Comparison of ENCODE assay signal across 20 cellular contexts in the genomic region with DNA sequence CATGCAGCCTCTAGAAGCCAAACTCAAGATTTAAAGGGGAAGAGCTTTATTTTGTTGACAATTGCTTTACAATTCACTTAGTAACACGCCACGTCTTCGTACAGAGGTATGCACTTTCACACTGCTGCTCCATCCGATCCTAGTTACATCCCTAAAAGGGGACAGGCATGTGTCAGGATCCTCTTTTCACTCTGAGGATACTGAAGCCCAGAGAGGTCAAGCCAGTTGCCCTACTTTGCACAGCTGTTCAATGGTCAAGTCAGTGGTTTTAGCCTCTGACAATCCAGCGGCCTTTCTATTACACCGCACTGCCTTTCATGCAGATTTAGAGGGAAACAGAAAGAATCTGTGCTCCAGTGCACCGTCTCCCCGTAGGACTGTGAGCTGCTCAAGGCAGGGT. TPM values are rescaled to one million over a fixed set of nuclear protein-coding genes. Genes with fewer than 3 reads are reported as not detected.
DNase-seq lines count a peak whose midpoint lies in the region; ATAC-seq, FAIRE-seq and TF ChIP-seq lines count a peak whose summit lies in the region.
"Had no signal": no experiment of that assay in that cellular context is flagged by ENCODE, and none has a peak within 500 bp of the region (broad histone marks: within the 10 kb centered on the region; RNA-seq: fewer than 3 reads in every experiment).

No MANE protein-coding gene starts in this region.

- H3K9ac ChIP-seq in BLaER1 (no peak overlapping the region), Karpas-422 (ENCODE audit: low read length) (no peak overlapping the region), H1 (replicated peaks in 1 of 4; ENCODE audit: extremely low read depth in 1 of 4, low read depth in 3 of 4, low read length in 3 of 4) (no peak overlapping the region)

- H3K36me3 ChIP-seq in BLaER1 (no peaks in the 10 kb centered on the region), Karpas-422 (ENCODE audit: insufficient read depth, low read length) (no peaks in the 10 kb centered on the region), H1 (ENCODE audit: control insufficient read depth in 2 of 4, insufficient read depth in 4 of 4, low read length in 3 of 4) (no peaks in the 10 kb centered on the region)

- no peak overlapping the region for H4K91ac ChIP-seq in H1 (replicated peaks; ENCODE audit: insufficient read length, low read length)

- TF ChIP-seq CTCF in H1 (IDR thresholded peaks at IDR 0.05; ENCODE audit: control extremely low read depth in 1 of 3, insufficient read depth in 1 of 3, low read depth in 1 of 3, low read length in 3 of 3) (no peak), osteocyte (IDR thresholded peaks at IDR 0.05) (no peak)

- H3K4ac ChIP-seq in H1 (replicated peaks; ENCODE audit: insufficient read length, low read depth, low read length): no peak overlapping the region

- no peaks in the 10 kb centered on the region for H3K9me2 ChIP-seq in Karpas-422 (replicated peaks; ENCODE audit: insufficient read depth, low read length)

- H3K27ac Mint-ChIP-seq in osteocyte (ENCODE audit: unreplicated experiment): no peak overlapping the region
- no peak overlapping the region for H3K27ac Mint-ChIP-seq in activated CD8-positive, alpha-beta T cell treated with anti-CD3 and anti-CD28 coated beads, Interleukin-2, amount 10 ng/mL, durations not matched to agents 7 days and 5 days
- no peak overlapping the region for H3K27ac Mint-ChIP-seq in activated CD4-positive, alpha-beta memory T cell treated with anti-CD3 and anti-CD28 coated beads, Interleukin-2, amount 10 ng/mL, durations not matched to agents 7 days and 5 days
- H3K27ac Mint-ChIP-seq: HFFc6 had no signal

- H3K4me2 ChIP-seq in BLaER1 (peak overlapping the region; percentile 50), Karpas-422 (ENCODE audit: low read depth, low read length, poor library complexity, severe bottlenecking) (peak overlapping the region; percentile 14), H1 (ENCODE audit: insufficient read depth in 1 of 2, low read depth in 2 of 2, low read length in 2 of 2) (0 out of 4 replicates have a peak overlapping the region, but pooled peaks have one; percentile 4 to 25)
- H3K4me2 ChIP-seq: A549 had no signal

- H3K18ac ChIP-seq in H1 (ENCODE audit: extremely low read depth, low read length): no peak overlapping the region

- ATAC-seq in activated CD8-positive, alpha-beta T cell treated with anti-CD3 and anti-CD28 coated beads, Interleukin-2, amount 10 ng/mL, durations not matched to agents 7 days and 5 days: no peak
- ATAC-seq: GM12878, Right ventricle myocardium inferior had no signal

- H3K4me1 ChIP-seq in BLaER1: peaks cover 44% of the 10 kb centered on the region
- peaks cover 12% of the 10 kb centered on the region for H3K4me1 ChIP-seq in Karpas-422 (ENCODE audit: low read length)
- H3K4me1 ChIP-seq in H1 (replicated peaks in 1 of 4; ENCODE audit: control insufficient read depth in 3 of 4, insufficient read depth in 4 of 4, low read length in 3 of 4): peaks cover 9 to 18% (median 16%) of the 10 kb centered on the region in 4 experiments
- H3K4me1 ChIP-seq: A549 had no signal

- no peak overlapping the region for H2BK5ac ChIP-seq in H1 (ENCODE audit: low read depth, low read length)

- no peak for TF ChIP-seq POLR2A in H1 (IDR thresholded peaks at IDR 0.05; ENCODE audit: control extremely low read depth in 1 of 2, low read depth in 2 of 2, low read length in 2 of 2)

- H3K27ac ChIP-seq in BLaER1 (no peak overlapping the region), Karpas-422 (ENCODE audit: low read length) (no peak overlapping the region), H1 (ENCODE audit: low read depth, low read length) (no peak overlapping the region)
- H3K27ac ChIP-seq: A549, C4-2B had no signal

- no peak overlapping the region for H4K8ac ChIP-seq in H1 (ENCODE audit: extremely low read depth, insufficient read depth, low read length)

- no peak overlapping the region for H3K14ac ChIP-seq in H1 (ENCODE audit: insufficient read length)

- no peak for DNase-seq in Karpas-422
- DNase-seq in H1 (ENCODE audit: low read depth in 1 of 2, low spot score in 2 of 2): peak in 1 of 2 experiments; percentile 33
- DNase-seq in osteocyte (ENCODE audit: extremely low spot score, unreplicated experiment): peak; percentile 27
- no peak for DNase-seq in activated CD8-positive, alpha-beta T cell treated with anti-CD3 and anti-CD28 coated beads, Interleukin-2, amount 10 ng/mL, durations not matched to agents 7 days and 5 days
- DNase-seq in activated CD4-positive, alpha-beta memory T cell treated with anti-CD3 and anti-CD28 coated beads, Interleukin-2, amount 10 ng/mL, durations not matched to agents 7 days and 5 days: no peak
- DNase-seq in iPS-NIHi7 (ENCODE audit: extremely low spot score): no peak
- DNase-seq: DND-41, HFFc6, NCI-H1417 treated with DMSO at 0.1 percent for 48 hours, NCI-H2029, NCI-H774 had no signal

- H4K5ac ChIP-seq in H1 (ENCODE audit: insufficient read length, low read depth, low read length): no peak overlapping the region

- no peaks in the 10 kb centered on the region for H3K79me1 ChIP-seq in H1 (ENCODE audit: low read depth, low read length)

- H3K4me3 ChIP-seq in BLaER1 (no peak overlapping the region), Karpas-422 (ENCODE audit: low read length) (no peak overlapping the region), H1 (ENCODE audit: extremely low read depth in 1 of 4, insufficient read depth in 2 of 4, low read depth in 3 of 4, low read length in 4 of 4) (no peak overlapping the region)
- H3K4me3 ChIP-seq: A549, GM12878 had no signal

- WGBS in H1 (ENCODE audit: extremely low coverage in 1 of 2, insufficient coverage in 1 of 2, insufficient read length in 1 of 2, insufficient replicate concordance in 2 of 2, low coverage in 1 of 2, low lambda C conversion rate in 2 of 2, missing lambda C conversion rate in 1 of 2), 2 experiments: 65% methylated on average over 8 of the region's 8 CpGs; no CpG with 5 or more reads in 1 of the 2 experiments

- H3K27me3 ChIP-seq in BLaER1 (no peaks in the 10 kb centered on the region), Karpas-422 (ENCODE audit: low read length) (no peaks in the 10 kb centered on the region), H1 (replicated peaks in 1 of 4; ENCODE audit: control insufficient read depth in 3 of 4, extremely low read depth in 1 of 4, insufficient read depth in 3 of 4, low read length in 3 of 4) (no peaks in the 10 kb centered on the region)

- no peak overlapping the region for H3K23ac ChIP-seq in H1 (ENCODE audit: insufficient read length)

- H2AK5ac ChIP-seq in H1 (ENCODE audit: low read depth, low read length): no peak overlapping the region

- H2BK12ac ChIP-seq in H1 (ENCODE audit: low read depth, low read length): peak overlapping the region; percentile 11; the same call in 1 of the 2 replicates

- no peak overlapping the region for H2BK120ac ChIP-seq in H1 (replicated peaks; ENCODE audit: low read depth, low read length)

- FAIRE-seq in H1 (lab: Jason Lieb, UNC): no peak
- FAIRE-seq: A549, G401.6, GM12878, GM18507, H54, HTR-8/SVneo had no signal

- no peaks in the 10 kb centered on the region for H3K9me3 ChIP-seq in BLaER1
- H3K9me3 ChIP-seq in Karpas-422 (ENCODE audit: low read length): no peaks in the 10 kb centered on the region
- no peaks in the 10 kb centered on the region for H3K9me3 ChIP-seq in H1 (ENCODE audit: insufficient read depth in 2 of 2, low read depth in 1 of 2, low read length in 1 of 2)
- H3K9me3 ChIP-seq: A549 had no signal

- POLR2A ChIA-PET in H1 (lab: Charles Lee; ENCODE audit: partially characterized antibody): interaction anchor here (0.5 to 1.3 kb wide), 2 partner anchors 8 to 518 kb away, joined by 3 read pairs; no protein-coding TSS in a partner anchor
- POLR2A ChIA-PET in activated CD8-positive, alpha-beta T cell treated with anti-CD3 and anti-CD28 coated beads, Interleukin-2, amount 10 ng/mL, durations not matched to agents 7 days and 5 days (lab: Charles Lee): no interaction called here
- POLR2A ChIA-PET in activated CD4-positive, alpha-beta memory T cell treated with anti-CD3 and anti-CD28 coated beads, Interleukin-2, amount 10 ng/mL, durations not matched to agents 7 days and 5 days (lab: Charles Lee): no interaction called here

- H2BK20ac ChIP-seq in H1 (ENCODE audit: low read length): peak overlapping the region; percentile 43; the same call in 1 of the 2 replicates

- no peaks in the 10 kb centered on the region for H3K9me3 Mint-ChIP-seq in osteocyte (ENCODE audit: unreplicated experiment)
- no peaks in the 10 kb centered on the region for H3K9me3 Mint-ChIP-seq in activated CD8-positive, alpha-beta T cell treated with anti-CD3 and anti-CD28 coated beads, Interleukin-2, amount 10 ng/mL, durations not matched to agents 7 days and 5 days (ENCODE audit: insufficient read depth)
- H3K9me3 Mint-ChIP-seq in activated CD4-positive, alpha-beta memory T cell treated with anti-CD3 and anti-CD28 coated beads, Interleukin-2, amount 10 ng/mL, durations not matched to agents 7 days and 5 days: no peaks in the 10 kb centered on the region
- H3K9me3 Mint-ChIP-seq: HFFc6 had no signal

- TF ChIP-seq EP300 in H1 (IDR thresholded peaks at IDR 0.05; ENCODE audit: borderline replicate concordance in 1 of 2, low read depth in 2 of 2, low read length in 2 of 2): no peak

- peaks cover 2% of the 10 kb centered on the region for H3K4me1 Mint-ChIP-seq in osteocyte (ENCODE audit: unreplicated experiment)
- no peaks in the 10 kb centered on the region for H3K4me1 Mint-ChIP-seq in activated CD8-positive, alpha-beta T cell treated with anti-CD3 and anti-CD28 coated beads, Interleukin-2, amount 10 ng/mL, durations not matched to agents 7 days and 5 days (ENCODE audit: low read depth)
- H3K4me1 Mint-ChIP-seq in activated CD4-positive, alpha-beta memory T cell treated with anti-CD3 and anti-CD28 coated beads, Interleukin-2, amount 10 ng/mL, durations not matched to agents 7 days and 5 days: no peaks in the 10 kb centered on the region

- H3K4me3 Mint-ChIP-seq in osteocyte (ENCODE audit: unreplicated experiment): no peak overlapping the region
- H3K4me3 Mint-ChIP-seq in activated CD8-positive, alpha-beta T cell treated with anti-CD3 and anti-CD28 coated beads, Interleukin-2, amount 10 ng/mL, durations not matched to agents 7 days and 5 days: no peak overlapping the region
- H3K4me3 Mint-ChIP-seq in activated CD4-positive, alpha-beta memory T cell treated with anti-CD3 and anti-CD28 coated beads, Interleukin-2, amount 10 ng/mL, durations not matched to agents 7 days and 5 days: no peak overlapping the region
- H3K4me3 Mint-ChIP-seq: HFFc6 had no signal

- no peaks in the 10 kb centered on the region for H3K23me2 ChIP-seq in H1 (ENCODE audit: low read depth, low read length)

- no peak overlapping the region for H3K56ac ChIP-seq in H1 (replicated peaks; ENCODE audit: insufficient read length, low read depth, low read length)

- no peaks in the 10 kb centered on the region for H3K79me2 ChIP-seq in Karpas-422 (ENCODE audit: low read length)
- H3K79me2 ChIP-seq in H1 (ENCODE audit: control insufficient read depth in 1 of 2, insufficient read depth in 2 of 2, low read length in 2 of 2): no peaks in the 10 kb centered on the region

- peaks cover 43% of the 10 kb centered on the region for H3K27me3 Mint-ChIP-seq in osteocyte (ENCODE audit: unreplicated experiment)
- H3K27me3 Mint-ChIP-seq in activated CD8-positive, alpha-beta T cell treated with anti-CD3 and anti-CD28 coated beads, Interleukin-2, amount 10 ng/mL, durations not matched to agents 7 days and 5 days (ENCODE audit: low read depth): no peaks in the 10 kb centered on the region
- peaks cover 13% of the 10 kb centered on the region for H3K27me3 Mint-ChIP-seq in activated CD4-positive, alpha-beta memory T cell treated with anti-CD3 and anti-CD28 coated beads, Interleukin-2, amount 10 ng/mL, durations not matched to agents 7 days and 5 days

- H2AFZ ChIP-seq in Karpas-422 (ENCODE audit: low read length): 0 out of 2 replicates have a peak overlapping the region, but pooled peaks have one; percentile 26
- H2AFZ ChIP-seq in H1 (ENCODE audit: low read length): peak overlapping the region; percentile 66; the same call in 1 of the 2 replicates

- no peaks in the 10 kb centered on the region for H4K20me1 ChIP-seq in BLaER1
- no peaks in the 10 kb centered on the region for H4K20me1 ChIP-seq in Karpas-422 (ENCODE audit: insufficient read depth, low read depth, low read length)
- no peaks in the 10 kb centered on the region for H4K20me1 ChIP-seq in H1 (replicated peaks in 1 of 2; ENCODE audit: control insufficient read depth in 1 of 2, insufficient read depth in 2 of 2, low read length in 2 of 2)

- TF ChIP-seq RAD21 in H1 (IDR thresholded peaks at IDR 0.05 in 1 of 2, conservative IDR thresholded peaks at IDR 0.05 in 1 of 2; ENCODE audit: low read depth in 2 of 2, low read length in 2 of 2): no peak

- no peak overlapping the region for H2BK15ac ChIP-seq in H1 (ENCODE audit: low read length)

- H3K36me3 Mint-ChIP-seq in osteocyte (ENCODE audit: unreplicated experiment): no peaks in the 10 kb centered on the region
- H3K36me3 Mint-ChIP-seq in activated CD8-positive, alpha-beta T cell treated with anti-CD3 and anti-CD28 coated beads, Interleukin-2, amount 10 ng/mL, durations not matched to agents 7 days and 5 days (ENCODE audit: low read depth): no peaks in the 10 kb centered on the region
- H3K36me3 Mint-ChIP-seq in activated CD4-positive, alpha-beta memory T cell treated with anti-CD3 and anti-CD28 coated beads, Interleukin-2, amount 10 ng/mL, durations not matched to agents 7 days and 5 days (ENCODE audit: low read depth): no peaks in the 10 kb centered on the region

- CTCF ChIA-PET in H1 (lab: Charles Lee; ENCODE audit: partially characterized antibody): interaction anchor here (0.6 to 4.8 kb wide), 11 partner anchors 11 to 249 kb away, joined by 3 to 31 read pairs (median 6); no protein-coding TSS in a partner anchor
- CTCF ChIA-PET in activated CD8-positive, alpha-beta T cell treated with anti-CD3 and anti-CD28 coated beads, Interleukin-2, amount 10 ng/mL, durations not matched to agents 7 days and 5 days (lab: Charles Lee): interaction anchor here (0.8 to 1.6 kb wide), 2 partner anchors 17 to 47 kb away, joined by 3 to 4 read pairs; no protein-coding TSS in a partner anchor
- CTCF ChIA-PET in activated CD4-positive, alpha-beta memory T cell treated with anti-CD3 and anti-CD28 coated beads, Interleukin-2, amount 10 ng/mL, durations not matched to agents 7 days and 5 days (lab: Charles Lee): interaction anchor here (0.5 kb wide), 1 partner anchor 321 kb away, joined by 3 read pairs; no protein-coding TSS in a partner anchor

RNA-seq across cellular contexts. Expression of gene CHRNB4, which starts 44.9 kb away (rescaled TPM):
- not detected in 2 replicates for total RNA-seq in Karpas-422 (2014; rRNA removed; shearing (Covaris generic); ENCODE audit: low replicate concordance)
- total RNA-seq in H1 (2021; fragmentation: NEBNext Ultra II Directional; extraction: Animal tissue kit (Norgen Biotek cat#: 25700)): 2.4 and 2.6 TPM in 2 replicates
- 4.1 and 4.5 TPM in 2 replicates for polyA plus RNA-seq in H1 (2011; rRNA removed)
- 2.2 TPM for polyA plus RNA-seq in H1 (2011; cell fraction: cytosol; rRNA removed)
- polyA plus RNA-seq in H1 (2011; cell fraction: nucleus; rRNA removed): 2.7 TPM
- 2.0 to 3.4 TPM (median 3.1 TPM) in 4 replicates for polyA plus RNA-seq in H1 (2012, experiment 1 of 2)
- polyA plus RNA-seq in H1 (2012, experiment 2 of 2): 3.1 TPM
- polyA plus RNA-seq in H1 (2013, experiment 1 of 2): 3.2 TPM
- polyA plus RNA-seq in H1 (2013, experiment 2 of 2): 3.4 TPM
- 5.1 and 6.1 TPM in 2 replicates for polyA minus RNA-seq in H1 (2011; rRNA and poly(A)+ RNA removed)
- polyA minus RNA-seq in H1 (2011; cell fraction: cytosol; rRNA and poly(A)+ RNA removed): 2.1 TPM
- 1.5 TPM for polyA minus RNA-seq in H1 (2011; cell fraction: nucleus; rRNA and poly(A)+ RNA removed)
- not detected in 2 replicates for total RNA-seq in osteocyte
- total RNA-seq in activated CD8-positive, alpha-beta T cell treated with anti-CD3 and anti-CD28 coated beads, Interleukin-2, amount 10 ng/mL, durations not matched to agents 7 days and 5 days: not detected
- not detected for total RNA-seq in activated CD4-positive, alpha-beta memory T cell treated with anti-CD3 and anti-CD28 coated beads, Interleukin-2, amount 10 ng/mL, durations not matched to agents 7 days and 5 days
- total RNA-seq: GM12878, HFFc6, Right ventricle myocardium inferior had no signal
